In the genomic region with DNA sequence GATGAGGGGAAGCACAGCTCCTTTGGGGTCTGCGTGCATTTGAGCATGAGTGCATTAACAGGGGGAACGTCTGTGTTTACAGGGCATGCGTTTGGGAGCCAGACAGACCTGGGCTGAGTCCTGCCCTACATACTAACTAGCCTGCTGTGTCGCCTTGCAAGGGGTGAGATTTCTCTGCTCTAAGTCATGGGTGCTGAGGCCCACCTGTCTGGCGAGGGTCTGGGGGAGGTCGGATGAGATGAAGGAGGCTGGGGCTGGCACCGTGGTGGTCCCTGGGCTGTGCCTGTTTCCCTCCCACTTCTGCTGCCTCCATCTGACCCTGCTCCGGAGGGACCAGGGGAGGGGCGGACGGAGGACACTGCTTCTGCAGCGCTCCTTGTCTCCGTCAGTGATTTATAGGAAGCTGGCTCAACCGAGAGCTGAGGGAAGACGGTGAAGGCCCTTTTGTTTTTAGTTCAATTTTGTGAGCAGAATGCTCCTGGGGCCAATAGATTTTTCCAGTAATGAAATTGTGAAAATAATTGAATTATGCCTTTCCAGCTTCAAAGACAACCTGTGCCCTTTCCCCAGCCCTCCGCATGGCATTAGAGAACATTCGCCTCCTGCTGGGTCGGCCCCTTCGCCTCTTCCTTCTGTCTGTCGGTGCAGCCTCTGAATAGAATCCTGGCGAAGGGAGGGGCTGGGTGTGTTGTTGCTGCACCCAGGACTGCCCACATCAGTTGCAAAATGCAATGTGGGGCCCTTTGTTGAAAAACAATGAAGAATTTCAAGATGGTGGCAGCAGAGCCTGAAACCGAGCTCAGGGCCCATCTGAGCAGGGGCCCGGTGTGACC, we compare ENCODE assay signal across 16 cellular contexts.
"Had no signal": no experiment of that assay in that cellular context is flagged by ENCODE, and none has a peak within 500 bp of the region (broad histone marks: within the 10 kb centered on the region; RNA-seq: fewer than 3 reads in every experiment).

No MANE protein-coding gene starts in this region.

- H3K9me3 ChIP-seq: left ventricle myocardium inferior, neutrophil, thyroid gland had no signal

- FAIRE-seq: colon had no signal

- DNase-seq: activated CD4-positive, alpha-beta memory T cell treated with anti-CD3 and anti-CD28 coated beads, Interleukin-2, amount 10 ng/mL, durations not matched to agents 7 days and 5 days; activated CD4-positive, alpha-beta T cell treated with anti-CD3 and anti-CD28 coated beads for 48 hours; activated CD4-positive, CD25-positive, alpha-beta regulatory T cell; activated CD8-positive, alpha-beta memory T cell treated with anti-CD3 and anti-CD28 coated beads, Interleukin-2, amount 10 ng/mL, durations not matched to agents 7 days and 5 days; amniotic stem cell; dorsolateral prefrontal cortex; foreskin keratinocyte; left ventricle myocardium inferior; mammary epithelial cell; stimulated activated naive CD4-positive, alpha-beta T cell treated with Interleukin-2 at 50 U/mL for 16 hours; T-helper 1 cell; T-helper 9 cell; thyroid gland had no signal

- ATAC-seq: activated CD8-positive, alpha-beta memory T cell treated with anti-CD3 and anti-CD28 coated beads, Interleukin-2, amount 10 ng/mL, durations not matched to agents 7 days and 5 days; foreskin keratinocyte had no signal

- H3K4me3 ChIP-seq: dorsolateral prefrontal cortex, left ventricle myocardium inferior, thyroid gland had no signal

- H3K27ac ChIP-seq: dorsolateral prefrontal cortex, epithelial cell of prostate, foreskin keratinocyte, left ventricle myocardium inferior, neutrophil, thyroid gland had no signal

- H3K27me3 ChIP-seq: dorsolateral prefrontal cortex, foreskin keratinocyte, neutrophil, thyroid gland had no signal

- H3K36me3 ChIP-seq: left ventricle myocardium inferior, thyroid gland had no signal

- H3K4me1 ChIP-seq: foreskin keratinocyte, left ventricle myocardium inferior, thyroid gland had no signal
